ENCODE assay signal across 23 cellular contexts in genomic region chr10:20986049-20986448, GRCh38.
DNase-seq lines count a peak whose midpoint lies in the region; ATAC-seq, FAIRE-seq and TF ChIP-seq lines count a peak whose summit lies in the region.
"Had no signal": no experiment of that assay in that cellular context is flagged by ENCODE, and none has a peak within 500 bp of the region (broad histone marks: within the 10 kb centered on the region; RNA-seq: fewer than 3 reads in every experiment).

No MANE protein-coding gene starts in this region.

- H3K27me3 ChIP-seq in pancreas, result no peaks in the 10 kb centered on the region
- no peaks in the 10 kb centered on the region for H3K27me3 ChIP-seq in CD8-positive, alpha-beta T cell (ENCODE audit: insufficient read depth, low read length)
- H3K27me3 ChIP-seq: BLaER1 had no signal

- H3K9me3 Mint-ChIP-seq in CD8-positive, alpha-beta T cell, result no peaks in the 10 kb centered on the region
- H3K9me3 Mint-ChIP-seq: CD4-positive, alpha-beta T cell; H9 had no signal

- no peaks in the 10 kb centered on the region for H3K4me1 Mint-ChIP-seq in CD8-positive, alpha-beta T cell (ENCODE audit: low read depth)

- no peaks in the 10 kb centered on the region for H3K27me3 Mint-ChIP-seq in CD8-positive, alpha-beta T cell (ENCODE audit: low read depth)
- H3K27me3 Mint-ChIP-seq: CD4-positive, alpha-beta T cell had no signal

- H3K27ac ChIP-seq in pancreas, result peak overlapping the region in 1 of 4 donors; percentile 41
- H3K27ac ChIP-seq in CD8-positive, alpha-beta T cell (ENCODE audit: low read depth, low read length), result no peak overlapping the region
- H3K27ac ChIP-seq: BLaER1, GM23248, HL-60 had no signal

- H3K4me1 ChIP-seq in pancreas, result peaks cover 0 to 11% (median 7%) of the 10 kb centered on the region in 3 donors
- no peaks in the 10 kb centered on the region for H3K4me1 ChIP-seq in CD8-positive, alpha-beta T cell (ENCODE audit: insufficient read depth, low read length)
- H3K4me1 ChIP-seq: BLaER1 had no signal

- peak; percentile 48 to 65 for DNase-seq in NCI-H526 (lab: John Stamatoyannopoulos, UW)
- DNase-seq in cardiac fibroblast (ENCODE audit: low read depth in 2 of 2), result peak; percentile 45 to 62
- no peak for DNase-seq in left colon
- DNase-seq in pancreas, result peak in 1 of 6 donors; percentile 23
- no peak for DNase-seq in CD8-positive, alpha-beta T cell
- DNase-seq in NCI-H345 treated with DMSO at 0.1 percent for 48 hours (lab: John Stamatoyannopoulos, UW; ENCODE audit: unreplicated experiment), result no peak
- DNase-seq: Caco-2; CD4-positive, alpha-beta T cell; DMS 273 treated with DMSO at 0.1 percent for 48 hours; GM23248; H9; HFFc6; IMR-90; MV-4-11; NCI-H1105 treated with DMSO at 0.1 percent for 48 hours; NCI-H2081 treated with DMSO at 0.1 percent for 48 hours; NCI-H2171 treated with DMSO at 0.1 percent for 48 hours; PC-3; Right ventricle myocardium superior had no signal

- no peaks in the 10 kb centered on the region for H3K9me3 ChIP-seq in pancreas
- H3K9me3 ChIP-seq in CD8-positive, alpha-beta T cell (ENCODE audit: low read length), result no peaks in the 10 kb centered on the region
- H3K9me3 ChIP-seq: BLaER1, Caco-2 had no signal

- ATAC-seq in left colon (peak; percentile 96), pancreas (peak; percentile 85 to 94 (median 90)), HG03045 (IDR thresholded peaks at IDR 0.05; ENCODE audit: unreplicated experiment) (no peak)
- ATAC-seq in CD8-positive, alpha-beta T cell, result no peak
- ATAC-seq: PC-3 had no signal

- CTCF ChIA-PET in CD8-positive, alpha-beta T cell (lab: Charles Lee), result no interaction called here

- 25 to 32% methylated on average over 2 of the region's 2 CpGs for WGBS in pancreas, 2 donors

- POLR2A ChIA-PET in CD8-positive, alpha-beta T cell (lab: Charles Lee), result no interaction called here

- H3K4me3 Mint-ChIP-seq in CD8-positive, alpha-beta T cell, result no peak overlapping the region
- H3K4me3 Mint-ChIP-seq: CD4-positive, alpha-beta T cell; H9; HFFc6 had no signal

- no peak for TF ChIP-seq CTCF in cardiac fibroblast (IDR thresholded peaks at IDR 0.05; ENCODE audit: low read depth, low read length)
- no peak for TF ChIP-seq CTCF in pancreas (IDR thresholded peaks at IDR 0.05)
- no peak for TF ChIP-seq CTCF in CD8-positive, alpha-beta T cell (IDR thresholded peaks at IDR 0.05)

- H3K36me3 ChIP-seq in pancreas, result no peaks in the 10 kb centered on the region
- H3K36me3 ChIP-seq in CD8-positive, alpha-beta T cell (ENCODE audit: insufficient read depth, low read length), result no peaks in the 10 kb centered on the region
- H3K36me3 ChIP-seq: BLaER1 had no signal

- no peaks in the 10 kb centered on the region for H3K36me3 Mint-ChIP-seq in CD8-positive, alpha-beta T cell

- H3K4me3 ChIP-seq in cardiac fibroblast (replicated peaks in 1 of 2; ENCODE audit: low read depth in 2 of 2, low read length in 2 of 2) (no peak overlapping the region), pancreas (no peak overlapping the region)
- no peak overlapping the region for H3K4me3 ChIP-seq in CD8-positive, alpha-beta T cell (ENCODE audit: low read depth, low read length)
- H3K4me3 ChIP-seq: BLaER1, GM23248 had no signal

- intact Hi-C loops in left colon (cut with DNase I, micrococcal nuclease) (no loop called here), pancreas (cut with DNase I) (no loop called here)
- intact Hi-C loops in CD8-positive, alpha-beta T cell (cut with DNase I, micrococcal nuclease), result no loop called here

- FAIRE-seq in pancreas (lab: Jason Lieb, UNC), result no peak
- FAIRE-seq: GM12891 had no signal

- no peak overlapping the region for H3K27ac Mint-ChIP-seq in CD8-positive, alpha-beta T cell
- H3K27ac Mint-ChIP-seq: CD4-positive, alpha-beta T cell; H9; HFFc6 had no signal

Comparison
In these comparisons a context has a peak if more than half of its experiments do, and no peak if none do; other contexts are left out.
1. DNase-seq: peak in NCI-H526 (2 of 2) and cardiac fibroblast (2 of 2); none in left colon (0 of 2), CD8-positive, alpha-beta T cell (0 of 7) and NCI-H345 treated with DMSO at 0.1 percent for 48 hours (single experiment).
2. ATAC-seq: peak in left colon (single experiment) and pancreas (4 of 4); none in HG03045 (single experiment) and CD8-positive, alpha-beta T cell (single experiment).